Comparison of ENCODE assay signal across 1 cellular context in genomic region chr6:157323114-157323923, GRCh38.
A peak's percentile ranks its signal among the peaks of the same experiment; 100 is the strongest.
TF ChIP-seq lines count a peak whose summit lies in the region.

Gene TMEM242, minus strand, starts transcription at chr6:157323519. Its CDS starts 20 bp downstream, at chr6:157323499.

TF ChIP-seq in HepG2, 621 proteins besides CTCF, POLR2A, EP300 and RAD21 (continued from another document and continues in another):
- TF ChIP-seq E2F2 (CRISPR knock-in tag; IDR thresholded peaks at IDR 0.05; ENCODE audit: borderline replicate concordance), result peak; percentile 92
- peak; percentile 99 for TF ChIP-seq IKZF5 (CRISPR knock-in tag; IDR thresholded peaks at IDR 0.05)
- TF ChIP-seq RBAK (CRISPR knock-in tag; IDR thresholded peaks at IDR 0.05), result peak; percentile 84
- TF ChIP-seq KLF6 (CRISPR knock-in tag; IDR thresholded peaks at IDR 0.05), result peak; percentile 98
- TF ChIP-seq NR3C1 (CRISPR knock-in tag; IDR thresholded peaks at IDR 0.05), result no peak
- TF ChIP-seq HMGA1 (CRISPR knock-in tag; conservative IDR thresholded peaks at IDR 0.05), result no peak
- peak; percentile 87 for TF ChIP-seq TBL1XR1 (IDR thresholded peaks at IDR 0.05; ENCODE audit: borderline replicate concordance, low read length, partially characterized antibody)
- no peak for TF ChIP-seq ZUFSP (CRISPR knock-in tag; IDR thresholded peaks at IDR 0.05; ENCODE audit: borderline replicate concordance)
- no peak; the same call in 1 of the 2 replicates for TF ChIP-seq LCORL (IDR thresholded peaks at IDR 0.05)
- TF ChIP-seq LCORL (CRISPR knock-in tag; IDR thresholded peaks at IDR 0.05), result peak; percentile 94
- TF ChIP-seq SNAPC4 (CRISPR knock-in tag; IDR thresholded peaks at IDR 0.05), result peak; percentile 98
- TF ChIP-seq E2F1 (CRISPR knock-in tag; IDR thresholded peaks at IDR 0.05), result peak; percentile 84
- TF ChIP-seq ZNF639 (CRISPR knock-in tag; conservative IDR thresholded peaks at IDR 0.05), result peak; percentile 96
- peak; percentile 91 to 99; a peak in 3 of 4 replicates for TF ChIP-seq KLF16 (CRISPR knock-in tag; IDR thresholded peaks at IDR 0.05)
- TF ChIP-seq HDAC2 (CRISPR knock-in tag; IDR thresholded peaks at IDR 0.05), result peak; percentile 99
- peak; percentile 95 for TF ChIP-seq ZNF264 (CRISPR knock-in tag; IDR thresholded peaks at IDR 0.05)
- peak; percentile 81 for TF ChIP-seq ETV5 (CRISPR knock-in tag; IDR thresholded peaks at IDR 0.05; ENCODE audit: borderline replicate concordance)
- TF ChIP-seq ZNF652 (CRISPR knock-in tag; IDR thresholded peaks at IDR 0.05; ENCODE audit: borderline replicate concordance, low read depth), result peak; percentile 59
- TF ChIP-seq FOXO4 (CRISPR knock-in tag; conservative IDR thresholded peaks at IDR 0.05), result peak; percentile 97
- peak; percentile 87; the same call in 1 of the 2 replicates for TF ChIP-seq ZNF33B (CRISPR knock-in tag; IDR thresholded peaks at IDR 0.05)
- TF ChIP-seq ZSCAN29 (CRISPR knock-in tag; conservative IDR thresholded peaks at IDR 0.05), result peak; percentile 84; the same call in 1 of the 2 replicates
- peak; percentile 91 for TF ChIP-seq ZBTB7A (CRISPR knock-in tag; IDR thresholded peaks at IDR 0.05)
- peak; percentile 83 for TF ChIP-seq TBP (CRISPR knock-in tag; IDR thresholded peaks at IDR 0.05)
- TF ChIP-seq PCBP1 (IDR thresholded peaks at IDR 0.05; ENCODE audit: borderline replicate concordance, low read depth, low read length), result peak; percentile 99
- TF ChIP-seq ZBTB20 (CRISPR knock-in tag; IDR thresholded peaks at IDR 0.05; ENCODE audit: borderline replicate concordance, low read depth), result peak; percentile 98
- no peak for TF ChIP-seq HDAC6 (IDR thresholded peaks at IDR 0.05; ENCODE audit: low read depth, low read length)
- peak; percentile 98 for TF ChIP-seq KLF12 (CRISPR knock-in tag; IDR thresholded peaks at IDR 0.05; ENCODE audit: borderline replicate concordance)
- peak; percentile 85 for TF ChIP-seq ZNF3 (CRISPR knock-in tag; IDR thresholded peaks at IDR 0.05)
- TF ChIP-seq MAF1 (CRISPR knock-in tag; IDR thresholded peaks at IDR 0.05; ENCODE audit: borderline replicate concordance), result peak; percentile 98
- peak; percentile 72; the same call in 1 of the 2 replicates for TF ChIP-seq ZNF800 (CRISPR knock-in tag; IDR thresholded peaks at IDR 0.05)
- no peak for TF ChIP-seq TCF7 (IDR thresholded peaks at IDR 0.05; ENCODE audit: low read depth)
- TF ChIP-seq REST (IDR thresholded peaks at IDR 0.05; ENCODE audit: borderline replicate concordance in 1 of 2, low read depth in 1 of 2, low read length in 2 of 2), result peak in 1 of 2 experiments; percentile 85; a peak in 2 of 4 replicates
- TF ChIP-seq ARNT (IDR thresholded peaks at IDR 0.05), result no peak
- no peak for TF ChIP-seq ZNF251 (CRISPR knock-in tag; IDR thresholded peaks at IDR 0.05)
- TF ChIP-seq REL (CRISPR knock-in tag; conservative IDR thresholded peaks at IDR 0.05), result no peak; the same call in 1 of the 2 replicates
- peak; percentile 87; the same call in 1 of the 2 replicates for TF ChIP-seq ZNF703 (CRISPR knock-in tag; IDR thresholded peaks at IDR 0.05; ENCODE audit: borderline replicate concordance)
- TF ChIP-seq ATF6 (CRISPR knock-in tag; conservative IDR thresholded peaks at IDR 0.05), result peak; percentile 97
- peak; percentile 99 for TF ChIP-seq KAT8 (CRISPR knock-in tag; IDR thresholded peaks at IDR 0.05)
- TF ChIP-seq EZH2 (conservative IDR thresholded peaks at IDR 0.05; ENCODE audit: low read depth, low read length), result no peak
- TF ChIP-seq ZFP36L1 (CRISPR knock-in tag; IDR thresholded peaks at IDR 0.05), result peak; percentile 94
